ENCODE assay signal across 35 cellular contexts in genomic region chr2:82501217-82501616, GRCh38.
"Had no signal": no experiment of that assay in that cellular context is flagged by ENCODE, and none has a peak within 500 bp of the region (broad histone marks: within the 10 kb centered on the region; RNA-seq: fewer than 3 reads in every experiment).

No MANE protein-coding gene starts in this region.

- H3K27me3 ChIP-seq: MG63 had no signal

- H3K36me3 ChIP-seq: MG63 had no signal

- H3K4me3 ChIP-seq: MG63 had no signal

- DNase-seq: Karpas-422, Kasumi-1, MG63, MM.1S, MV-4-11, NCI-H1048, NCI-H1092, NCI-H1092 treated with DMSO at 0.1 percent for 48 hours, NCI-H1105, NCI-H1105 treated with DMSO at 0.1 percent for 48 hours, NCI-H1417, NCI-H1417 treated with DMSO at 0.1 percent for 48 hours, NCI-H1436, NCI-H1436 treated with DMSO at 0.1 percent for 48 hours, NCI-H146, NCI-H1694, NCI-H1694 treated with DMSO at 0.1 percent for 48 hours, NCI-H187, NCI-H187 treated with DMSO at 0.1 percent for 48 hours, NCI-H1930, NCI-H2029, NCI-H2029 treated with DMSO at 0.1 percent for 48 hours, NCI-H2081, NCI-H2081 treated with DMSO at 0.1 percent for 48 hours, NCI-H2107, NCI-H2171, NCI-H2171 treated with DMSO at 0.1 percent for 48 hours, NCI-H2227 treated with DMSO at 0.1 percent for 48 hours, NCI-H226, NCI-H345, NCI-H446, NCI-H446 treated with DMSO at 0.1 percent for 48 hours, NCI-H510A, NCI-H510A treated with DMSO at 0.1 percent for 48 hours, NCI-H524 had no signal
